In the genomic region with DNA sequence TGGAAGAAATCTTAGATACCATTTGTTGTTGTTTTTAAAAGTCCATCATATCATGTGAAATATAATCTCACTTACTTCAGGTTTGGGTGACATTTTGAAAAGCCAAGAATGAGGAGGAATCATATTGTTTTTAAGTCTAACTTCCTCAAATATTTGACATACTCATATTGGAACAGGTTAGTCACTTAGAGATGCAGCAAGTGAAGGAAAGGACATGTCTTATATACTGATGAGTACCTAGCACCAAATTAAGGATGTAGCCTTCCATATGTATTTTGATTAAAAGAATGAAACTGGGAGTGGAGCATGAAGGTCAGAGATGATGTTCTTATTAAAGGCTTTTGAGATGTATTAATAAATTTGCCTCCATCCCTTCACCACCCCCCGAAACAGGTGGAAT, we compare ENCODE assay signal across 9 cellular contexts. TPM values are rescaled to one million over a fixed set of nuclear protein-coding genes. Genes with fewer than 3 reads are reported as not detected.
"Had no signal": no experiment of that assay in that cellular context is flagged by ENCODE, and none has a peak within 500 bp of the region (broad histone marks: within the 10 kb centered on the region; RNA-seq: fewer than 3 reads in every experiment).

No MANE protein-coding gene starts in this region.

- H3K9ac ChIP-seq: GM23248 had no signal

- H3K36me3 ChIP-seq: HAP-1 had no signal

- H3K4me1 ChIP-seq: HAP-1 had no signal

- H3K9me3 Mint-ChIP-seq: HFFc6 had no signal

- H3K9me3 ChIP-seq: HAP-1 had no signal

- H3K4me3 ChIP-seq: GM23248, HAP-1 had no signal

- H3K27ac ChIP-seq: GM23248, HL-60 had no signal

- FAIRE-seq: HepG2 had no signal

- H3K27ac Mint-ChIP-seq: HFFc6, IgD-negative memory B cell had no signal

- H2AFZ ChIP-seq: GM23248 had no signal

- DNase-seq: GM23248, GOT3, H7, HFFc6 had no signal

- H3K4me3 Mint-ChIP-seq: HFFc6, IgD-negative memory B cell had no signal

- ATAC-seq: HCT116, HepG2 had no signal

RNA-seq across cellular contexts. Expression of a gene that starts 37.0 kb away (rescaled TPM):
- total RNA-seq: H7 had no signal
